In genomic region chr16:90023078-90023447, GRCh38 we compare ENCODE assay signal across 8 cellular contexts. TPM values are rescaled to one million over a fixed set of nuclear protein-coding genes. Genes with fewer than 3 reads are reported as not detected.
DNase-seq lines count a peak whose midpoint lies in the region; ATAC-seq and TF ChIP-seq lines count a peak whose summit lies in the region.

No MANE protein-coding gene starts in this region.

- H3K27ac ChIP-seq in aorta (ENCODE audit: low read depth in 1 of 2, low read length in 2 of 2) = peak overlapping the region in 1 of 2 donors; percentile 20

- ATAC-seq in memory B cell (ENCODE audit: low read depth) = no peak
- peak; percentile 42 for ATAC-seq in aorta (ENCODE audit: low FRiP score)
- ATAC-seq in GM18907 (IDR thresholded peaks at IDR 0.05; ENCODE audit: unreplicated experiment) = no peak

- peaks cover 4% of the 10 kb centered on the region for H3K36me3 Mint-ChIP-seq in activated naive CD4-positive, alpha-beta T cell treated with anti-CD3 and anti-CD28 coated beads, Interleukin-2, amount 10 ng/mL, durations not matched to agents 7 days and 5 days
- H3K36me3 Mint-ChIP-seq in memory B cell = no peaks in the 10 kb centered on the region

- 31 to 33% methylated on average over 7 of the region's 7 CpGs for WGBS in aorta, 2 donors

- no peaks in the 10 kb centered on the region for H3K27me3 ChIP-seq in aorta (ENCODE audit: control insufficient read depth in 1 of 2, insufficient read depth in 2 of 2, low read length in 1 of 2)

- peaks cover 2% of the 10 kb centered on the region for H3K9me3 Mint-ChIP-seq in activated naive CD4-positive, alpha-beta T cell treated with anti-CD3 and anti-CD28 coated beads, Interleukin-2, amount 10 ng/mL, durations not matched to agents 7 days and 5 days
- no peaks in the 10 kb centered on the region for H3K9me3 Mint-ChIP-seq in memory B cell

- intact Hi-C loops in aorta (cut with DNase I) = loop anchor here in 1 of 2 donors (10.0 kb wide), 1 partner anchor 98 kb away; the partner anchor contains the start of gene TUBB3

- CTCF ChIA-PET in activated naive CD4-positive, alpha-beta T cell treated with anti-CD3 and anti-CD28 coated beads, Interleukin-2, amount 10 ng/mL, durations not matched to agents 7 days and 5 days (lab: Charles Lee) = no interaction called here

- no peaks in the 10 kb centered on the region for H3K36me3 ChIP-seq in aorta (ENCODE audit: control insufficient read depth in 1 of 2, insufficient read depth in 2 of 2, low read length in 1 of 2)

- H3K4me1 Mint-ChIP-seq in activated naive CD4-positive, alpha-beta T cell treated with anti-CD3 and anti-CD28 coated beads, Interleukin-2, amount 10 ng/mL, durations not matched to agents 7 days and 5 days = peaks cover 39% of the 10 kb centered on the region
- peaks cover 11% of the 10 kb centered on the region for H3K4me1 Mint-ChIP-seq in memory B cell

- peak overlapping the region; percentile 73 for H3K4me3 Mint-ChIP-seq in activated naive CD4-positive, alpha-beta T cell treated with anti-CD3 and anti-CD28 coated beads, Interleukin-2, amount 10 ng/mL, durations not matched to agents 7 days and 5 days
- peak overlapping the region; percentile 14 for H3K4me3 Mint-ChIP-seq in memory B cell

- H3K27me3 Mint-ChIP-seq in activated naive CD4-positive, alpha-beta T cell treated with anti-CD3 and anti-CD28 coated beads, Interleukin-2, amount 10 ng/mL, durations not matched to agents 7 days and 5 days = peaks cover 38% of the 10 kb centered on the region
- peaks cover 2% of the 10 kb centered on the region for H3K27me3 Mint-ChIP-seq in memory B cell

- H3K9me3 ChIP-seq in aorta (ENCODE audit: control insufficient read depth, low read length) = no peaks in the 10 kb centered on the region

- no peak overlapping the region for H3K27ac Mint-ChIP-seq in activated naive CD4-positive, alpha-beta T cell treated with anti-CD3 and anti-CD28 coated beads, Interleukin-2, amount 10 ng/mL, durations not matched to agents 7 days and 5 days
- H3K27ac Mint-ChIP-seq in memory B cell = no peak overlapping the region

- H3K4me3 ChIP-seq in cardiac fibroblast (replicated peaks in 1 of 2; ENCODE audit: low read depth in 2 of 2, low read length in 2 of 2) (peak overlapping the region; percentile 78 to 80), aorta (ENCODE audit: low read length in 2 of 2) (peak overlapping the region; percentile 60 to 91)

- no peak for TF ChIP-seq CTCF in cardiac fibroblast (IDR thresholded peaks at IDR 0.05; ENCODE audit: low read depth, low read length)

- no peaks in the 10 kb centered on the region for H3K4me1 ChIP-seq in aorta (ENCODE audit: control insufficient read depth in 1 of 2, insufficient read depth in 2 of 2, low read length in 2 of 2)

- DNase-seq in activated naive CD4-positive, alpha-beta T cell treated with anti-CD3 and anti-CD28 coated beads, Interleukin-2, amount 10 ng/mL, durations not matched to agents 7 days and 5 days = no peak
- no peak for DNase-seq in activated naive CD4-positive, alpha-beta T cell (lab: John Stamatoyannopoulos, UW)
- DNase-seq in cardiac fibroblast (ENCODE audit: low read depth in 2 of 2) = no peak
- DNase-seq in memory B cell (ENCODE audit: low spot score in 2 of 2) = no peak
- no peak for DNase-seq in aorta
- DNase-seq in HCEC 1CT = no peak
- DNase-seq in DMS79 (lab: John Stamatoyannopoulos, UW) = no peak

RNA-seq across cellular contexts. Expression of gene DBNDD1, which starts 3.8 kb away (rescaled TPM):
- total RNA-seq in aorta = 1 to 10 TPM; 1.1 to 3.5 TPM
- 1 to 10 TPM; 3.0 to 3.2 TPM for polyA plus RNA-seq in aorta

RNA-seq across cellular contexts. Expression of gene PRDM7, which starts 54.1 kb away (rescaled TPM):
- total RNA-seq in aorta = not detected
- polyA plus RNA-seq in aorta = not detected
